Comparison of ENCODE assay signal across 17 cellular contexts in the genomic region with DNA sequence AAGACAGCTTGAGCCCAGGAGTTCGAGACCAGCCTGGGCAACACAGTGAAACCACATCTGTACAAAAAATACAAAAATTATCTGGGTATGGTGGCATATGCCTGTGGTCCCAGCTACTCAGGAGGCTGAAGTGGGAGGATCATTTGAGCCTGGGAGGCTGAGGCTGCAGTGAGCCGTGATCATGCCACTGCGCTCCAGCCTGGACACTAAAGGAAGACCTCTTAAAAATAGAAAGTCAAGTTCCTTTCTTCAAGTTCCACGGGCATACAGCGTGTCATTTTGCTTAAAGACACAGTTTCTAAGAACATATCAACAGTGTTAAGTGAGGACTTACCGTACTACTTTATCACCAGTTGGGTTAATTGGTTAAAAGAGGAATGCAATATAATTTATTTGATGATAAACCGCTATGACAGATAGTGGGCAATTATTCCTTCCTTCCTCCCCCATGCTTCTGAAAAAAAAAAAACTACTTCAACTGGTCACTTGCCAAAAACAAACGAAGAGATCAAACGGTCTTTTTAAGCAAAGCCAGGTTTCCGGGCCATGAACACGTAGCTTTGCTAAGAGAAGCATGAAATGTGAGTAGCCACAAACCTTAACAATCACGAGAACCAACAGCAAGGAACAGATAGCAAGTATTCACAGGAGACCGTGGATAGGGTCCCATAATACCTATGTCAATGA. TPM values are rescaled to one million over a fixed set of nuclear protein-coding genes. Genes with fewer than 3 reads are reported as not detected.
DNase-seq lines count a peak whose midpoint lies in the region; ATAC-seq and TF ChIP-seq lines count a peak whose summit lies in the region.
"Had no signal": no experiment of that assay in that cellular context is flagged by ENCODE, and none has a peak within 500 bp of the region (broad histone marks: within the 10 kb centered on the region; RNA-seq: fewer than 3 reads in every experiment).

No MANE protein-coding gene starts in this region.

- H3K36me3 Mint-ChIP-seq in WTC11 = no peaks in the 10 kb centered on the region
- H3K36me3 Mint-ChIP-seq: CD4-positive, alpha-beta memory T cell had no signal

- H3K27me3 ChIP-seq in Panc1 (ENCODE audit: control insufficient read depth, insufficient read depth, low read length) (no peaks in the 10 kb centered on the region), transverse colon (no peaks in the 10 kb centered on the region), gastrocnemius medialis (no peaks in the 10 kb centered on the region)
- H3K27me3 ChIP-seq: vagina had no signal

- H3K27me3 Mint-ChIP-seq in WTC11 (ENCODE audit: low read depth) = no peaks in the 10 kb centered on the region
- H3K27me3 Mint-ChIP-seq: CD4-positive, alpha-beta memory T cell; stimulated activated naive B cell treated with anti-CD40 and anti-IgM and Interleukin-4, amounts not matched to agents 10 μg/mL and 1 μg/mL and 100 μg/mL, for 72 hours had no signal

- H3K27ac ChIP-seq in Panc1 (ENCODE audit: low read length) = peak overlapping the region; percentile 87
- no peak overlapping the region for H3K27ac ChIP-seq in transverse colon
- no peak overlapping the region for H3K27ac ChIP-seq in gastrocnemius medialis
- H3K27ac ChIP-seq: vagina had no signal

- POLR2A ChIA-PET in Panc1 (lab: Charles Lee) = no interaction called here
- POLR2A ChIA-PET in WTC11 (lab: Charles Lee) = no interaction called here

- no TSS peak for BruUV-seq in Panc1 (replicated peaks; lab: Mats Ljungman, UMichigan)

- 75 to 77% methylated on average over 12 to 13 of the region's 13 CpGs for WGBS in transverse colon (ENCODE audit: low coverage in 1 of 2), 2 donors

- H3K9me3 ChIP-seq in Panc1 (ENCODE audit: control insufficient read depth, insufficient read depth, low read depth, low read length) (no peaks in the 10 kb centered on the region), transverse colon (no peaks in the 10 kb centered on the region), gastrocnemius medialis (no peaks in the 10 kb centered on the region)
- H3K9me3 ChIP-seq: vagina had no signal

- ATAC-seq in Panc1 (peak; percentile 32), HG02798 (IDR thresholded peaks at IDR 0.05; ENCODE audit: poor library complexity, unreplicated experiment) (no peak), WTC11 (no peak), gastrocnemius medialis (no peak)
- ATAC-seq: naive thymus-derived CD4-positive, alpha-beta T cell; right cardiac atrium had no signal

- in situ Hi-C loops in Panc1 (cut with HindIII; ENCODE audit: low pct_unique_long_range_greater_than_20kb, low sequenced_read_pairs) (no loop called here), transverse colon (cut with MboI; ENCODE audit: low pct_ligation_motif_present in 1 of 4, low pct_unique_long_range_greater_than_20kb in 1 of 4, low sequenced_read_pairs in 3 of 4) (loop anchor here in 1 of 4 donors (25.0 kb wide), 1 partner anchor 854 kb away; no protein-coding TSS in a partner anchor), gastrocnemius medialis (cut with MboI; ENCODE audit: low sequenced_read_pairs in 4 of 4) (no loop called here)

- TF ChIP-seq POLR2A in transverse colon (IDR thresholded peaks at IDR 0.05) (no peak), gastrocnemius medialis (IDR thresholded peaks at IDR 0.05) (no peak)

- H3K4me3 ChIP-seq in Panc1 (ENCODE audit: low read depth in 2 of 2, low read length in 2 of 2) (peak overlapping the region in 1 of 2 experiments; percentile 1; a peak in 2 of 4 replicates), fibroblast of mammary gland (ENCODE audit: control insufficient read depth, low read depth, low read length) (no peak overlapping the region), transverse colon (no peak overlapping the region), gastrocnemius medialis (no peak overlapping the region)
- H3K4me3 ChIP-seq: vagina had no signal

- TF ChIP-seq EP300 in transverse colon (IDR thresholded peaks at IDR 0.05; ENCODE audit: low read depth) = no peak

- H3K4me3 Mint-ChIP-seq in WTC11 = no peak overlapping the region
- H3K4me3 Mint-ChIP-seq: CD4-positive, alpha-beta memory T cell; endodermal cell; naive thymus-derived CD4-positive, alpha-beta T cell; stimulated activated naive B cell treated with anti-CD40 and anti-IgM and Interleukin-4, amounts not matched to agents 10 μg/mL and 1 μg/mL and 100 μg/mL, for 72 hours had no signal

- TF ChIP-seq CTCF in Panc1 (IDR thresholded peaks at IDR 0.05) = no peak
- TF ChIP-seq CTCF in fibroblast of mammary gland (conservative IDR thresholded peaks at IDR 0.05; ENCODE audit: control insufficient read depth, insufficient read depth, low read depth, low read length) = no peak
- no peak for TF ChIP-seq CTCF in transverse colon (IDR thresholded peaks at IDR 0.05)
- TF ChIP-seq CTCF in WTC11 (IDR thresholded peaks at IDR 0.05) = no peak
- TF ChIP-seq CTCF in gastrocnemius medialis (IDR thresholded peaks at IDR 0.05 in 4 of 5, conservative IDR thresholded peaks at IDR 0.05 in 1 of 5) = no peak

- H3K9me3 Mint-ChIP-seq in WTC11 = no peaks in the 10 kb centered on the region
- H3K9me3 Mint-ChIP-seq: CD4-positive, alpha-beta memory T cell; endodermal cell; naive thymus-derived CD4-positive, alpha-beta T cell; stimulated activated naive B cell treated with anti-CD40 and anti-IgM and Interleukin-4, amounts not matched to agents 10 μg/mL and 1 μg/mL and 100 μg/mL, for 72 hours had no signal

- DNase-seq in EH (ENCODE audit: low read depth) (peak; percentile 25), Panc1 (ENCODE audit: low read depth, low spot score) (no peak), fibroblast of mammary gland (ENCODE audit: low read depth) (peak; percentile 75), retina (peak; percentile 24), transverse colon (no peak), WTC11 (ENCODE audit: low spot score) (no peak), gastrocnemius medialis (no peak)
- DNase-seq: activated CD8-positive, alpha-beta memory T cell treated with anti-CD3 and anti-CD28 coated beads for 24 hours; CD4-positive, alpha-beta memory T cell; endodermal cell; naive thymus-derived CD4-positive, alpha-beta T cell; NCI-H526; right cardiac atrium; stimulated activated CD4-positive, alpha-beta T cell treated with anti-CD3 and anti-CD28 coated beads, Interleukin-4, amount 100 ng/mL, for 4 hours; stimulated activated naive B cell treated with anti-CD40 and anti-IgM and Interleukin-4, amounts not matched to agents 10 μg/mL and 1 μg/mL and 100 μg/mL, for 72 hours had no signal

- no peaks in the 10 kb centered on the region for H3K36me3 ChIP-seq in Panc1 (ENCODE audit: control insufficient read depth, insufficient read depth, low read length)
- no peaks in the 10 kb centered on the region for H3K36me3 ChIP-seq in transverse colon
- H3K36me3 ChIP-seq in gastrocnemius medialis = no peaks in the 10 kb centered on the region
- H3K36me3 ChIP-seq: vagina had no signal

- H3K4me1 ChIP-seq in Panc1 (ENCODE audit: control insufficient read depth, insufficient read depth, low read length) (peaks cover 75% of the 10 kb centered on the region), transverse colon (no peaks in the 10 kb centered on the region), gastrocnemius medialis (no peaks in the 10 kb centered on the region)
- H3K4me1 ChIP-seq: vagina had no signal

- peaks cover 17% of the 10 kb centered on the region for H3K4me1 Mint-ChIP-seq in WTC11
- H3K4me1 Mint-ChIP-seq: CD4-positive, alpha-beta memory T cell had no signal

- intact Hi-C loops in Panc1 (cut with micrococcal nuclease; ENCODE audit: unreplicated experiment) (no loop called here), transverse colon (cut with DNase I; ENCODE audit: low total_unique reads) (no loop called here), gastrocnemius medialis (cut with DNase I; ENCODE audit: low total_unique reads) (no loop called here)

- no peak overlapping the region for H3K27ac Mint-ChIP-seq in WTC11
- H3K27ac Mint-ChIP-seq: CD4-positive, alpha-beta memory T cell; endodermal cell; naive thymus-derived CD4-positive, alpha-beta T cell; stimulated activated naive B cell treated with anti-CD40 and anti-IgM and Interleukin-4, amounts not matched to agents 10 μg/mL and 1 μg/mL and 100 μg/mL, for 72 hours had no signal

- CTCF ChIA-PET in Panc1 (lab: Charles Lee) = no interaction called here
- CTCF ChIA-PET in WTC11 (lab: Charles Lee) = no interaction called here

TF ChIP-seq in WTC11, 78 proteins besides CTCF, POLR2A, EP300 and RAD21 (continues in another document):
- TF ChIP-seq, protein P1, sequence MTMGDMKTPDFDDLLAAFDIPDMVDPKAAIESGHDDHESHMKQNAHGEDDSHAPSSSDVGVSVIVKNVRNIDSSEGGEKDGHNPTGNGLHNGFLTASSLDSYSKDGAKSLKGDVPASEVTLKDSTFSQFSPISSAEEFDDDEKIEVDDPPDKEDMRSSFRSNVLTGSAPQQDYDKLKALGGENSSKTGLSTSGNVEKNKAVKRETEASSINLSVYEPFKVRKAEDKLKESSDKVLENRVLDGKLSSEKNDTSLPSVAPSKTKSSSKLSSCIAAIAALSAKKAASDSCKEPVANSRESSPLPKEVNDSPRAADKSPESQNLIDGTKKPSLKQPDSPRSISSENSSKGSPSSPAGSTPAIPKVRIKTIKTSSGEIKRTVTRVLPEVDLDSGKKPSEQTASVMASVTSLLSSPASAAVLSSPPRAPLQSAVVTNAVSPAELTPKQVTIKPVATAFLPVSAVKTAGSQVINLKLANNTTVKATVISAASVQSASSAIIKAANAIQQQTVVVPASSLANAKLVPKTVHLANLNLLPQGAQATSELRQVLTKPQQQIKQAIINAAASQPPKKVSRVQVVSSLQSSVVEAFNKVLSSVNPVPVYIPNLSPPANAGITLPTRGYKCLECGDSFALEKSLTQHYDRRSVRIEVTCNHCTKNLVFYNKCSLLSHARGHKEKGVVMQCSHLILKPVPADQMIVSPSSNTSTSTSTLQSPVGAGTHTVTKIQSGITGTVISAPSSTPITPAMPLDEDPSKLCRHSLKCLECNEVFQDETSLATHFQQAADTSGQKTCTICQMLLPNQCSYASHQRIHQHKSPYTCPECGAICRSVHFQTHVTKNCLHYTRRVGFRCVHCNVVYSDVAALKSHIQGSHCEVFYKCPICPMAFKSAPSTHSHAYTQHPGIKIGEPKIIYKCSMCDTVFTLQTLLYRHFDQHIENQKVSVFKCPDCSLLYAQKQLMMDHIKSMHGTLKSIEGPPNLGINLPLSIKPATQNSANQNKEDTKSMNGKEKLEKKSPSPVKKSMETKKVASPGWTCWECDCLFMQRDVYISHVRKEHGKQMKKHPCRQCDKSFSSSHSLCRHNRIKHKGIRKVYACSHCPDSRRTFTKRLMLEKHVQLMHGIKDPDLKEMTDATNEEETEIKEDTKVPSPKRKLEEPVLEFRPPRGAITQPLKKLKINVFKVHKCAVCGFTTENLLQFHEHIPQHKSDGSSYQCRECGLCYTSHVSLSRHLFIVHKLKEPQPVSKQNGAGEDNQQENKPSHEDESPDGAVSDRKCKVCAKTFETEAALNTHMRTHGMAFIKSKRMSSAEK (CRISPR knock-in tag; IDR thresholded peaks at IDR 0.05; ENCODE audit: borderline replicate concordance) = no peak

RNA-seq across cellular contexts. Expression of a gene that starts 21.4 kb away (rescaled TPM):
- 66.3 TPM for total RNA-seq in Panc1 (2021; ENCODE audit: unreplicated experiment)
- polyA plus RNA-seq in Panc1 (2012; ENCODE audit: insufficient read length) = 20.0 TPM
- 1 to 10 TPM in 3 of 4 donors, not detected in 1; 2.3 to 6.7 (median 3.0) TPM for total RNA-seq in transverse colon
- total RNA-seq in WTC11 (2021) = 12.2 to 17.4 TPM (median 15.8 TPM) in 3 replicates
- total RNA-seq in gastrocnemius medialis = under 1 TPM in 1 of 4 donors, not detected in 3; 0.20 TPM

Comparison
In these comparisons a context has a peak if more than half of its experiments do, and no peak if none do; other contexts are left out.
1. DNase-seq: peak in EH (single experiment), fibroblast of mammary gland (single experiment) and retina (single experiment); none in Panc1 (single experiment), transverse colon (single experiment), WTC11 (single experiment) and gastrocnemius medialis (0 of 2).